ENCODE assay signal across 8 cellular contexts in genomic region chr2:240832205-240832727, GRCh38.
DNase-seq lines count a peak whose midpoint lies in the region; ATAC-seq and TF ChIP-seq lines count a peak whose summit lies in the region.

No MANE protein-coding gene starts in this region.

- H3K9me3 ChIP-seq in effector memory CD4-positive, alpha-beta T cell (ENCODE audit: control insufficient read depth, low read length): no peaks in the 10 kb centered on the region

- peak overlapping the region; percentile 22 for H3K4me3 ChIP-seq in AG10803 (ENCODE audit: low read length)
- H3K4me3 ChIP-seq in effector memory CD4-positive, alpha-beta T cell (ENCODE audit: insufficient read depth, low read depth, low read length, poor library complexity, severe bottlenecking): peak overlapping the region; percentile 16

- peak; percentile 76 for DNase-seq in AG10803 (ENCODE audit: low read depth)
- DNase-seq in NCI-H82 treated with DMSO at 0.1 percent for 48 hours (lab: John Stamatoyannopoulos, UW; ENCODE audit: unreplicated experiment): peak; percentile 75
- peak; percentile 86 to 94 (median 90) for DNase-seq in activated CD8-positive, alpha-beta memory T cell treated with anti-CD3 and anti-CD28 coated beads for 48 hours (ENCODE audit: low read depth in 2 of 3, low spot score in 2 of 3)
- peak; percentile 97 to 100 (median 98) for DNase-seq in effector memory CD4-positive, alpha-beta T cell
- DNase-seq in medulla oblongata (ENCODE audit: extremely low spot score): peak; percentile 90
- peak; percentile 92 for DNase-seq in stimulated activated CD8-positive, alpha-beta memory T cell treated with anti-CD3 and anti-CD28 coated beads, Interleukin-12 subunit alpha, Interleukin-12 subunit beta, amount 100 ng/mL, for 24 hours (ENCODE audit: extremely low read depth)

- ATAC-seq in GM19324 (IDR thresholded peaks at IDR 0.05; ENCODE audit: low FRiP score, unreplicated experiment) (peak; percentile 72), HG03521 (IDR thresholded peaks at IDR 0.05; ENCODE audit: unreplicated experiment) (peak; percentile 82)

- H3K36me3 ChIP-seq in effector memory CD4-positive, alpha-beta T cell (ENCODE audit: control insufficient read depth, insufficient read depth, low read length): no peaks in the 10 kb centered on the region

- no peak overlapping the region for H3K27ac ChIP-seq in effector memory CD4-positive, alpha-beta T cell (ENCODE audit: insufficient read depth, low read length, poor library complexity, severe bottlenecking)

- H3K4me1 ChIP-seq in effector memory CD4-positive, alpha-beta T cell (ENCODE audit: control insufficient read depth, insufficient read depth, low read length, poor library complexity, severe bottlenecking): peaks cover 11% of the 10 kb centered on the region

- H3K27me3 ChIP-seq in effector memory CD4-positive, alpha-beta T cell (replicated peaks; ENCODE audit: control insufficient read depth, insufficient read depth, low read length, poor library complexity, severe bottlenecking): no peaks in the 10 kb centered on the region

- no peak for TF ChIP-seq CTCF in AG10803 (conservative IDR thresholded peaks at IDR 0.05; ENCODE audit: low read length)
